In genomic region chr10:4839353-4839752, GRCh38 we compare ENCODE assay signal across 18 cellular contexts. TPM values are rescaled to one million over a fixed set of nuclear protein-coding genes. Genes with fewer than 3 reads are reported as not detected.
DNase-seq lines count a peak whose midpoint lies in the region; ATAC-seq, FAIRE-seq and TF ChIP-seq lines count a peak whose summit lies in the region.
"Had no signal": no experiment of that assay in that cellular context is flagged by ENCODE, and none has a peak within 500 bp of the region (broad histone marks: within the 10 kb centered on the region; RNA-seq: fewer than 3 reads in every experiment).

No MANE protein-coding gene starts in this region.

- H3K4me3 ChIP-seq in HCT116 (replicated peaks in 1 of 2; ENCODE audit: low read depth in 1 of 2, low read length in 2 of 2) (no peak overlapping the region), K562 (no peak overlapping the region), HepG2 (replicated peaks in 1 of 3; ENCODE audit: insufficient read depth in 1 of 3, low read depth in 2 of 3, low read length in 3 of 3) (no peak overlapping the region)
- H3K4me3 ChIP-seq: BLaER1 had no signal

- no peaks in the 10 kb centered on the region for H3K79me2 ChIP-seq in HCT116 (ENCODE audit: insufficient read depth, low read length)
- H3K79me2 ChIP-seq in K562 (ENCODE audit: control insufficient read depth, insufficient read depth, low read length): no peaks in the 10 kb centered on the region
- no peaks in the 10 kb centered on the region for H3K79me2 ChIP-seq in HepG2 (ENCODE audit: insufficient read depth, low read length)

- H4K20me1 ChIP-seq in HCT116 (ENCODE audit: insufficient read depth): no peaks in the 10 kb centered on the region
- H4K20me1 ChIP-seq in K562 (replicated peaks; ENCODE audit: control insufficient read depth, insufficient read depth, low read length): no peaks in the 10 kb centered on the region
- no peaks in the 10 kb centered on the region for H4K20me1 ChIP-seq in HepG2 (ENCODE audit: insufficient read depth, low read length)
- H4K20me1 ChIP-seq: BLaER1 had no signal

- DNase-seq in AG08395 (ENCODE audit: low spot score) (peak; percentile 14), HCT116 (ENCODE audit: low read depth, low spot score) (no peak), K562 (ENCODE audit: extremely low read depth in 1 of 4, low spot score in 3 of 4) (peak in 2 of 4 experiments; percentile 22 to 39), HepG2 (ENCODE audit: low spot score) (peak; percentile 18), nucleus accumbens (lab: John Stamatoyannopoulos, UW) (no peak)
- DNase-seq: DMS 273 treated with DMSO at 0.1 percent for 48 hours, EL, NCI-H1092, NCI-H1694, NCI-H2107, NCI-H226, NCI-H526 treated with DMSO at 0.1 percent for 48 hours, Right ventricle myocardium superior had no signal

- no peaks in the 10 kb centered on the region for H3K9me3 ChIP-seq in HCT116 (ENCODE audit: control insufficient read depth in 1 of 2, insufficient read depth in 1 of 2, low read depth in 1 of 2, low read length in 2 of 2)
- no peaks in the 10 kb centered on the region for H3K9me3 ChIP-seq in K562 (replicated peaks; ENCODE audit: control insufficient read depth, insufficient read depth, low read depth, low read length)
- H3K9me3 ChIP-seq in HepG2 (ENCODE audit: low read length): no peaks in the 10 kb centered on the region
- H3K9me3 ChIP-seq: BLaER1 had no signal

- no peak overlapping the region for H3K27ac ChIP-seq in HCT116 (ENCODE audit: low read depth, low read length)
- H3K27ac ChIP-seq in K562 (ENCODE audit: extremely low read depth, low read depth, low read length): no peak overlapping the region
- H3K27ac ChIP-seq in HepG2 (ENCODE audit: extremely low read length, insufficient read depth, low read length): no peak overlapping the region
- H3K27ac ChIP-seq: BLaER1 had no signal

- no peaks in the 10 kb centered on the region for H3K9me1 ChIP-seq in K562 (ENCODE audit: control insufficient read depth, insufficient read depth, low read length)

- H2AFZ ChIP-seq in HCT116 (ENCODE audit: low read depth, low read length, poor library complexity, severe bottlenecking) (no peak overlapping the region), K562 (ENCODE audit: low read depth, low read length) (no peak overlapping the region), HepG2 (ENCODE audit: low read length) (no peak overlapping the region)

- peak; percentile 60; the same call in 1 of the 2 replicates for ATAC-seq in HCT116
- ATAC-seq in K562: peak; percentile 92
- peak; percentile 80 for ATAC-seq in HepG2
- ATAC-seq in HG03469 (IDR thresholded peaks at IDR 0.05; ENCODE audit: unreplicated experiment): no peak
- no peak for ATAC-seq in activated CD4-positive, CD25-positive, alpha-beta regulatory T cell treated with anti-CD3 and anti-CD28 coated beads, Interleukin-2, amount 50 U/mL, for 24 hours
- ATAC-seq: Panc1 had no signal

- CTCF ChIA-PET in HCT116 (lab: Charles Lee): interaction anchor here (2.1 kb wide), 1 partner anchor 10 kb away, joined by 8 read pairs; no protein-coding TSS in a partner anchor
- CTCF ChIA-PET in K562 (lab: Yijun Ruan, JAX; ENCODE audit: low intra/inter-chr PET ratio): interaction anchor here (0.6 to 1.0 kb wide), 2 partner anchors 25 to 26 kb away, joined by 3 read pairs; no protein-coding TSS in a partner anchor
- CTCF ChIA-PET in HepG2 (lab: Yijun Ruan, JAX; ENCODE audit: low intra/inter-chr PET ratio, low total read pairs): interaction anchor here (1.4 kb wide), 1 partner anchor 23 kb away, joined by 4 read pairs; no protein-coding TSS in a partner anchor

- FAIRE-seq in K562 (lab: Jason Lieb, UNC) (peak; percentile 73), HepG2 (lab: Jason Lieb, UNC) (no peak)
- FAIRE-seq: H54 had no signal

- intact Hi-C loops in HCT116 (cut with micrococcal nuclease) (no loop called here), K562 (cut with micrococcal nuclease) (no loop called here), HepG2 (cut with micrococcal nuclease; ENCODE audit: unreplicated experiment) (no loop called here)

- RAD21 ChIA-PET in HCT116 (lab: Charles Lee; ENCODE audit: low non-redundant PET in 1 of 2, low total read pairs in 2 of 2, uncharacterized antibody in 2 of 2, unreplicated experiment in 2 of 2): interaction anchor here in 1 of 2 experiments (0.8 kb wide), 1 partner anchor 260 kb away, joined by 3 read pairs; no protein-coding TSS in a partner anchor

- no peaks in the 10 kb centered on the region for H3K9me2 ChIP-seq in HCT116 (ENCODE audit: insufficient read depth)

- H3K36me3 ChIP-seq in HCT116 (ENCODE audit: control insufficient read depth in 1 of 2, insufficient read depth in 2 of 2, low read length in 2 of 2): no peaks in the 10 kb centered on the region; a peak in 1 of 4 replicates
- H3K36me3 ChIP-seq in K562 (ENCODE audit: control insufficient read depth, insufficient read depth, low read length): peaks cover 60% of the 10 kb centered on the region
- no peaks in the 10 kb centered on the region for H3K36me3 ChIP-seq in HepG2 (replicated peaks in 1 of 2; ENCODE audit: control insufficient read depth in 1 of 2, insufficient read depth in 2 of 2, low read length in 2 of 2)
- H3K36me3 ChIP-seq: BLaER1 had no signal

- H3K27me3 ChIP-seq in HCT116 (ENCODE audit: insufficient read depth, low read length) (no peaks in the 10 kb centered on the region), K562 (ENCODE audit: control insufficient read depth in 2 of 2, insufficient read depth in 2 of 2, low read length in 2 of 2) (no peaks in the 10 kb centered on the region), HepG2 (ENCODE audit: control insufficient read depth in 1 of 2, insufficient read depth in 2 of 2, low read length in 2 of 2) (peaks cover 5 to 70% of the 10 kb centered on the region in 2 experiments)
- H3K27me3 ChIP-seq: BLaER1 had no signal

- WGBS in K562 (ENCODE audit: insufficient coverage, low coverage, missing lambda C conversion rate): 48% methylated on average over 4 of the region's 4 CpGs
- 30% methylated on average over 2 of the region's 4 CpGs for WGBS in HepG2 (ENCODE audit: low lambda C conversion rate)

- BruUV-seq in HCT116 (replicated peaks; lab: Mats Ljungman, UMichigan): no TSS peak
- no TSS peak for BruUV-seq in K562 (replicated peaks; lab: Mats Ljungman, UMichigan)
- BruUV-seq in HepG2 (replicated peaks; lab: Mats Ljungman, UMichigan): no TSS peak

- TF ChIP-seq EP300 in K562 (IDR thresholded peaks at IDR 0.05; ENCODE audit: low read length) (no peak), HepG2 (IDR thresholded peaks at IDR 0.05; ENCODE audit: low read depth in 2 of 2, low read length in 2 of 2) (no peak), HepG2 (CRISPR knock-in tag; IDR thresholded peaks at IDR 0.05; ENCODE audit: borderline replicate concordance) (no peak)

- TF ChIP-seq CTCF in HCT116 (IDR thresholded peaks at IDR 0.05 in 2 of 3, conservative IDR thresholded peaks at IDR 0.05 in 1 of 3; ENCODE audit: borderline replicate concordance in 1 of 3, insufficient read depth in 1 of 3, low read depth in 2 of 3, low read length in 2 of 3) (peak in 1 of 3 experiments; percentile 16; a peak in 1 of 6 replicates), K562 (IDR thresholded peaks at IDR 0.05 in 2 of 3, conservative IDR thresholded peaks at IDR 0.05 in 1 of 3; ENCODE audit: insufficient read depth in 2 of 3, low read depth in 1 of 3, low read length in 3 of 3) (peak; percentile 29 to 38 (median 36); a peak in 4 of 6 replicates), HepG2 (CRISPR knock-in tag; IDR thresholded peaks at IDR 0.05) (peak; percentile 35)

- TF ChIP-seq POLR2A in HCT116 (IDR thresholded peaks at IDR 0.05; ENCODE audit: borderline replicate concordance, extremely low read depth, insufficient read depth, insufficient read length) (no peak), K562 (conservative IDR thresholded peaks at IDR 0.05) (no peak), HepG2 (IDR thresholded peaks at IDR 0.05; ENCODE audit: insufficient read depth in 1 of 2, low read depth in 2 of 2, low read length in 2 of 2) (no peak)

- H3K9ac ChIP-seq in HCT116 (ENCODE audit: low read length) (no peak overlapping the region), K562 (ENCODE audit: insufficient read depth in 1 of 2, low read depth in 2 of 2, low read length in 2 of 2) (no peak overlapping the region), HepG2 (ENCODE audit: insufficient read depth, low read depth, low read length) (no peak overlapping the region)
- H3K9ac ChIP-seq: BLaER1 had no signal

- in situ Hi-C loops in K562 (cut with MboI) (no loop called here), HepG2 (cut with HindIII; ENCODE audit: extremely low pct_ligation_motif_present, low pct_unique_long_range_greater_than_20kb) (loop anchor here (25.0 kb wide), 1 partner anchor 548 kb away; no protein-coding TSS in a partner anchor)

- POLR2A ChIA-PET in HCT116 (lab: Charles Lee): no interaction called here
- POLR2A ChIA-PET in K562 (lab: Yijun Ruan, JAX): interaction anchor here (0.8 to 3.4 kb wide), 6 partner anchors 9 to 30 kb away, joined by 3 to 25 read pairs (median 6); no protein-coding TSS in a partner anchor
- POLR2A ChIA-PET in HepG2 (lab: Yijun Ruan, JAX): no interaction called here

- no peak overlapping the region for H3K4me2 ChIP-seq in HCT116 (ENCODE audit: low read length)
- no peak overlapping the region for H3K4me2 ChIP-seq in K562 (ENCODE audit: insufficient read depth, low read length)
- no peak overlapping the region for H3K4me2 ChIP-seq in HepG2 (ENCODE audit: low read depth, low read length)
- H3K4me2 ChIP-seq: BLaER1 had no signal

- H3K4me1 ChIP-seq in HCT116 (ENCODE audit: control insufficient read depth in 1 of 2, insufficient read depth in 2 of 2, low read length in 2 of 2) (no peaks in the 10 kb centered on the region), K562 (replicated peaks in 1 of 2; ENCODE audit: control insufficient read depth in 2 of 2, insufficient read depth in 2 of 2, low read length in 2 of 2) (peaks cover 0 to 2% of the 10 kb centered on the region in 2 experiments; a peak in 1 of 5 replicates), HepG2 (ENCODE audit: insufficient read depth, low read length) (no peaks in the 10 kb centered on the region; the same call in 1 of the 2 replicates)
- H3K4me1 ChIP-seq: BLaER1 had no signal

- no peak for TF ChIP-seq RAD21 in HCT116 (IDR thresholded peaks at IDR 0.05; ENCODE audit: low read depth)
- peak in 1 of 2 experiments; percentile 36; a peak in 2 of 4 replicates for TF ChIP-seq RAD21 in K562 (CRISPR knock-in tag; conservative IDR thresholded peaks at IDR 0.05 in 1 of 2, IDR thresholded peaks at IDR 0.05 in 1 of 2)
- TF ChIP-seq RAD21 in HepG2 (CRISPR knock-in tag; IDR thresholded peaks at IDR 0.05): no peak

RNA-seq across cellular contexts. Expression of gene AKR1E2, which starts 13.3 kb away (rescaled TPM):
- 5.0 TPM for total RNA-seq in HCT116 (2021; ENCODE audit: unreplicated experiment)
- 4.9 and 5.3 TPM in 2 replicates for polyA plus RNA-seq in HCT116 (2012)
- total RNA-seq in K562 (2011; cell fraction: chromatin; rRNA removed; ENCODE audit: low replicate concordance): 28.7 and 36.4 TPM in 2 replicates
- total RNA-seq in K562 (2011; cell fraction: nucleolus; rRNA removed): 18.3 and 20.9 TPM in 2 replicates
- 19.0 and 25.1 TPM in 2 replicates for total RNA-seq in K562 (2011; cell fraction: nucleoplasm; rRNA removed)
- 7.6 and 11.1 TPM in 2 replicates for total RNA-seq in K562 (2014; rRNA removed)
- total RNA-seq in K562 (2014; rRNA removed; fragmentation: Illumina TruSeq; extraction: Trizol): 12.1 and 13.9 TPM in 2 replicates
- total RNA-seq in K562 (2015; rRNA removed; fragmentation: Illumina TruSeq; extraction: Trizol): 9.1 and 9.7 TPM in 2 replicates
- total RNA-seq in K562 (2021): 16.6 and 17.1 TPM in 2 replicates
- polyA plus RNA-seq in K562 (2011; rRNA removed): 7.0 and 9.8 TPM in 2 replicates
- 4.0 and 7.1 TPM in 2 replicates for polyA plus RNA-seq in K562 (2011; cell fraction: cytosol; rRNA removed)
- polyA plus RNA-seq in K562 (2011; cell fraction: nucleus; rRNA removed): 12.8 and 20.9 TPM in 2 replicates
- 9.7 and 16.0 TPM in 2 replicates for polyA plus RNA-seq in K562 (2012)
- 11.6 and 12.2 TPM in 2 replicates for polyA plus RNA-seq in K562 (2014; fragmentation: Illumina TruSeq; extraction: Trizol)
- polyA plus RNA-seq in K562 (2014; fragmentation: Nextera tagmentation; extraction: Ambion mirVana): 1 to 10 TPM; 4.2 to 4.7 TPM
- 10.9 and 12.1 TPM in 2 replicates for polyA plus RNA-seq in K562 (2014; rRNA removed)
- 14.7 and 18.8 TPM in 2 replicates for polyA minus RNA-seq in K562 (2011; rRNA and poly(A)+ RNA removed)
- 4.4 and 5.0 TPM in 2 replicates for polyA minus RNA-seq in K562 (2011; cell fraction: cytosol; rRNA and poly(A)+ RNA removed)
- polyA minus RNA-seq in K562 (2011; cell fraction: nucleus; rRNA and poly(A)+ RNA removed): 12.0 and 12.4 TPM in 2 replicates
- not detected in 2 replicates for total RNA-seq in HepG2 (2016; rRNA removed; fragmentation: Illumina TruSeq; extraction: Trizol)
- total RNA-seq in HepG2 (2016; cell fraction: cytosol; rRNA removed; fragmentation: Illumina TruSeq; extraction: Trizol; ENCODE audit: low read depth): not detected in 2 replicates
- total RNA-seq in HepG2 (2016; cell fraction: insoluble cytoplasmic fraction; rRNA removed; fragmentation: Illumina TruSeq; extraction: Trizol): not detected in 2 replicates
- total RNA-seq in HepG2 (2016; cell fraction: membrane; rRNA removed; fragmentation: Illumina TruSeq; extraction: Trizol): not detected in 2 replicates
- total RNA-seq in HepG2 (2016; cell fraction: nucleus; rRNA removed; fragmentation: Illumina TruSeq; extraction: Trizol): not detected in 2 replicates
- polyA plus RNA-seq in HepG2 (2011; rRNA removed): 0.10 TPM in 1 of 2 replicates, not detected in the other
- not detected in 2 replicates for polyA plus RNA-seq in HepG2 (2011; cell fraction: cytosol; rRNA removed)
- 0.33 TPM in 1 of 2 replicates, not detected in the other for polyA plus RNA-seq in HepG2 (2011; cell fraction: nucleus; rRNA removed)
- not detected in 2 replicates for polyA plus RNA-seq in HepG2 (2012)
- not detected in 2 replicates for polyA plus RNA-seq in HepG2 (2016; cell fraction: cytosol; fragmentation: Illumina TruSeq; extraction: Trizol; ENCODE audit: low read depth)
- polyA plus RNA-seq in HepG2 (2016; cell fraction: insoluble cytoplasmic fraction; fragmentation: Illumina TruSeq; extraction: Trizol; ENCODE audit: low read depth): not detected in 2 replicates
- not detected in 2 replicates for polyA plus RNA-seq in HepG2 (2016; cell fraction: membrane; fragmentation: Illumina TruSeq; extraction: Trizol; ENCODE audit: low read depth)
- not detected in 2 replicates for polyA plus RNA-seq in HepG2 (2016; cell fraction: nucleus; fragmentation: Illumina TruSeq; extraction: Trizol; ENCODE audit: insufficient read depth, low read depth)
- not detected in 2 replicates for polyA minus RNA-seq in HepG2 (2011; rRNA and poly(A)+ RNA removed; ENCODE audit: low replicate concordance)
- polyA minus RNA-seq in HepG2 (2011; cell fraction: cytosol; rRNA and poly(A)+ RNA removed): not detected in 2 replicates
- not detected in 2 replicates for polyA minus RNA-seq in HepG2 (2011; cell fraction: nucleus; rRNA and poly(A)+ RNA removed)

Comparison
In these comparisons a context has a peak if more than half of its experiments do, and no peak if none do; other contexts are left out.
1. DNase-seq: peak in AG08395 (single experiment) and HepG2 (single experiment); none in HCT116 (single experiment) and nucleus accumbens (0 of 56).
2. ATAC-seq: peak in HCT116 (single experiment), K562 (single experiment) and HepG2 (single experiment); none in HG03469 (single experiment) and activated CD4-positive, CD25-positive, alpha-beta regulatory T cell treated with anti-CD3 and anti-CD28 coated beads, Interleukin-2, amount 50 U/mL, for 24 hours (0 of 2).